ENCODE assay signal across 8 cellular contexts in genomic region chr2:199471443-199472057, GRCh38.
DNase-seq lines count a peak whose midpoint lies in the region; ATAC-seq and TF ChIP-seq lines count a peak whose summit lies in the region.

No MANE protein-coding gene starts in this region.

- peak; percentile 81 for TF ChIP-seq CTCF in GM12874 (IDR thresholded peaks at IDR 0.05; ENCODE audit: insufficient read depth, low read depth, low read length)
- peak; percentile 53 to 77 for TF ChIP-seq CTCF in tibial artery (IDR thresholded peaks at IDR 0.05)

- peak; percentile 78 for ATAC-seq in HG03108 (IDR thresholded peaks at IDR 0.05; ENCODE audit: unreplicated experiment)

- intact Hi-C loops in tibial artery (cut with DNase I; ENCODE audit: low total_unique reads): no loop called here

- no peak overlapping the region for H3K27ac ChIP-seq in tibial artery

- in situ Hi-C loops in ACHN (cut with HindIII; ENCODE audit: low pct_ligation_motif_present, low pct_unique_long_range_greater_than_20kb, low sequenced_read_pairs): no loop called here

- no peaks in the 10 kb centered on the region for H3K9me3 ChIP-seq in tibial artery

- H3K4me1 ChIP-seq in tibial artery: peaks cover 0 to 33% (median 29%) of the 10 kb centered on the region in 4 donors

- no peaks in the 10 kb centered on the region for H3K36me3 ChIP-seq in tibial artery

- DNase-seq in ACHN (peak; percentile 86), NCI-H82 (lab: John Stamatoyannopoulos, UW) (peak; percentile 92), cerebellar cortex (ENCODE audit: low spot score) (peak; percentile 29), left kidney (ENCODE audit: low read depth, low spot score) (peak; percentile 88), tibial artery (no peak), activated gamma-delta T cell treated with Interleukin-2 at 50 U/mL for 16 hours (no peak)

- H3K27me3 ChIP-seq in tibial artery: peaks cover 7 to 94% of the 10 kb centered on the region in 2 donors

- peak overlapping the region; percentile 13 to 42 for H3K4me3 ChIP-seq in tibial artery

Comparison
In these comparisons a context has a peak if more than half of its experiments do, and no peak if none do; other contexts are left out.
1. DNase-seq: peak in ACHN (single experiment), NCI-H82 (single experiment), cerebellar cortex (single experiment) and left kidney (single experiment); none in tibial artery (0 of 2) and activated gamma-delta T cell treated with Interleukin-2 at 50 U/mL for 16 hours (single experiment).